ENCODE assay signal across 18 cellular contexts in the genomic region with DNA sequence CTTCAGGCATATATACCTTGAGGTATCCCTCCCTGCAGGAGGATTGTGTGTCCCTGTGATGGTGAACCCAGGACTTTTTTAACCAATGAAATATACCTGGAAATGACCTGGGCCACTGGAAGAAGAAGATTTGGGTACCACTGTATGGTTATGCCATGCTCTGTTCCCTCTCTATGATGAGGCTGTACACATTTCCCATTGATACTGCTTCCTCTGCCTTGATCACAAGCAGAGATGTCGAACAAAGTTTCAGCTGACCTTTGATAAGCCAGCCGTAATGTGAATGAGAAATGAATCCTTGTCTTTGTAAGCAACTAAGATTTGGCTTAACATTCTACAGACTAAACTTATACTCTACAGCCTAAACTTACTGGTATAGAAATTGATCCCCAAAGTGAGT.
"Had no signal": no experiment of that assay in that cellular context is flagged by ENCODE, and none has a peak within 500 bp of the region (broad histone marks: within the 10 kb centered on the region; RNA-seq: fewer than 3 reads in every experiment).

No MANE protein-coding gene starts in this region.

- H3K27ac ChIP-seq: coronary artery, left lung, lower lobe of right lung, parathyroid adenoma, thyroid gland had no signal

- H3K9me3 ChIP-seq: thyroid gland had no signal

- H3K79me2 ChIP-seq: parathyroid adenoma had no signal

- ATAC-seq: left lung; lower lobe of right lung; natural killer cell; sciatic nerve; stimulated activated naive CD8-positive, alpha-beta T cell treated with anti-CD3 and anti-CD28 coated beads, Interleukin-15, amount 100 ng/mL, for 72 hours had no signal

- H2AFZ ChIP-seq: parathyroid adenoma had no signal

- H3K9ac ChIP-seq: parathyroid adenoma had no signal

- H3K4me2 ChIP-seq: smooth muscle cell had no signal

- H3K36me3 ChIP-seq: left lung, lower lobe of right lung, thyroid gland had no signal

- H3K4me3 ChIP-seq: coronary artery, left lung, lower lobe of right lung, smooth muscle cell, thyroid gland had no signal

- DNase-seq: dermis blood vessel endothelial cell; effector memory CD4-positive, alpha-beta T cell; kidney; left lung; lower lobe of right lung; natural killer cell; occipital lobe; stimulated activated CD4-positive, alpha-beta T cell treated with anti-CD3 and anti-CD28 coated beads, Interleukin-12 subunit alpha, Interleukin-12 subunit beta, amount 100 ng/mL, for 4 hours; stimulated activated CD4-positive, alpha-beta T cell treated with anti-CD3 and anti-CD28 coated beads, Interleukin-1b, Interleukin-23, amount 100 ng/mL, for 48 hours; stimulated activated CD4-positive, alpha-beta T cell treated with anti-CD3 and anti-CD28 coated beads, Interleukin-4, amount 100 ng/mL, for 1 hour; stimulated activated CD8-positive, alpha-beta memory T cell treated with anti-CD3 and anti-CD28 coated beads, Interleukin-4, amount 100 ng/mL, for 48 hours; stimulated activated naive CD4-positive, alpha-beta T cell; stimulated activated naive CD8-positive, alpha-beta T cell treated with anti-CD3 and anti-CD28 coated beads, Interleukin-15, amount 100 ng/mL, for 72 hours; thyroid gland had no signal

- H3K27me3 ChIP-seq: left lung, thyroid gland had no signal

- H3K4me1 ChIP-seq: left lung, parathyroid adenoma had no signal
